Comparison of ENCODE assay signal across 8 cellular contexts in the genomic region with DNA sequence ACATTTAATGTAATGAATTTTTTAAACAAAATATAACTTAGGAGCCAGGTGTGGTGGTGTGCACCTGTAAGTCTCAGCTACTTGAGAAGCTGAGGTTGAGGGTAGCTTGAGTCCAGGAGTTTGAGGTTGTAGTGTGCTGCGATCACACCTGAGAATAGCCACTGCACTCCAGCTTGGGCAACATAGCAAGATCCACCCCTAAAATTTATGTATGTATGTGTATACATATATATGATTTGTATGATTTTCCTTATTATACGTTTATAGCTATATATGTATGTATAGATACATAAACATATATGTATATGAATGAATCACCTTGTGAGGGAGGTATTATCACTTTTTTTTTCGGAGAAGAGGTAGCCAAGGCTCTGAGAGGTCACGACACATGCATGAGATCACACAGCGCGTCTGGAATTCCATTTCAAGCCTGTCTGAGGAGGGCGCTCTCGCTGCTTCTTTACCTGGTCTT. TPM values are rescaled to one million over a fixed set of nuclear protein-coding genes. Genes with fewer than 3 reads are reported as not detected.
DNase-seq lines count a peak whose midpoint lies in the region; ATAC-seq and TF ChIP-seq lines count a peak whose summit lies in the region.

No MANE protein-coding gene starts in this region.

- no peak overlapping the region for H3K9ac ChIP-seq in endodermal cell (ENCODE audit: extremely low read depth, low read length, poor library complexity, severe bottlenecking)

- peak overlapping the region; percentile 70 for H3K4me3 ChIP-seq in endodermal cell (ENCODE audit: low read length)

- peak; percentile 81 for TF ChIP-seq CTCF in endodermal cell (conservative IDR thresholded peaks at IDR 0.05)
- TF ChIP-seq CTCF in nephron (IDR thresholded peaks at IDR 0.05; ENCODE audit: unreplicated experiment in 3 of 3), result peak; percentile 12 to 47 (median 19)

- no peak overlapping the region for H3K27ac Mint-ChIP-seq in endodermal cell
- no peak overlapping the region for H3K27ac Mint-ChIP-seq in nephron

- peaks cover 3% of the 10 kb centered on the region for H3K9me3 ChIP-seq in endodermal cell (ENCODE audit: control insufficient read depth, low read length)

- H3K9me3 Mint-ChIP-seq in endodermal cell (peaks cover 5% of the 10 kb centered on the region), nephron (no peaks in the 10 kb centered on the region)

- H3K4me1 Mint-ChIP-seq in endodermal cell, result no peaks in the 10 kb centered on the region
- no peaks in the 10 kb centered on the region for H3K4me1 Mint-ChIP-seq in nephron

- H3K36me3 Mint-ChIP-seq in endodermal cell (ENCODE audit: low read depth) (no peaks in the 10 kb centered on the region), nephron (ENCODE audit: low read depth) (no peaks in the 10 kb centered on the region)

- H3K36me3 ChIP-seq in endodermal cell (ENCODE audit: control insufficient read depth, insufficient read depth, low read length), result no peaks in the 10 kb centered on the region

- H3K4me1 ChIP-seq in endodermal cell (ENCODE audit: control insufficient read depth, insufficient read depth, low read length), result no peaks in the 10 kb centered on the region

- H3K27ac ChIP-seq in endodermal cell (ENCODE audit: low read depth, low read length), result no peak overlapping the region

- DNase-seq in NCI-H526 treated with DMSO at 0.1 percent for 48 hours (lab: John Stamatoyannopoulos, UW), result peak; percentile 14
- DNase-seq in NCI-H526 (lab: John Stamatoyannopoulos, UW), result no peak
- DNase-seq in T follicular helper cell (ENCODE audit: low read depth), result peak; percentile 31
- peak; percentile 93 for DNase-seq in endodermal cell
- no peak for DNase-seq in NCI-H1105 treated with DMSO at 0.1 percent for 48 hours (lab: John Stamatoyannopoulos, UW)
- no peak for DNase-seq in NCI-H446 (lab: John Stamatoyannopoulos, UW)

- 20 to 26% methylated on average over 5 to 7 of the region's 8 CpGs for WGBS in endodermal cell (ENCODE audit: insufficient coverage in 1 of 2, insufficient read length in 1 of 2), 2 experiments

- ATAC-seq in GM21423 (IDR thresholded peaks at IDR 0.05; ENCODE audit: unreplicated experiment), result no peak

- H3K27me3 Mint-ChIP-seq in endodermal cell (ENCODE audit: insufficient read depth) (peaks cover 79% of the 10 kb centered on the region), nephron (ENCODE audit: low read depth) (peaks cover 72% of the 10 kb centered on the region)

- H3K27me3 ChIP-seq in endodermal cell (ENCODE audit: control insufficient read depth, insufficient read depth, low read length, poor library complexity, severe bottlenecking), result peaks cover 83% of the 10 kb centered on the region

- H3K4me3 Mint-ChIP-seq in endodermal cell, result peak overlapping the region; percentile 38
- H3K4me3 Mint-ChIP-seq in nephron, result peak overlapping the region; percentile 68 to 70 (median 70)

RNA-seq across cellular contexts. Expression of a gene that starts 0.6 kb away (rescaled TPM):
- total RNA-seq in endodermal cell, result 1 to 10 TPM; 1.2 to 1.3 TPM
- polyA plus RNA-seq in endodermal cell (2013, experiment 1 of 2), result 0.21 TPM
- not detected for polyA plus RNA-seq in endodermal cell (2013, experiment 2 of 2)

RNA-seq across cellular contexts. Expression of a gene that starts 9.3 kb away (rescaled TPM):
- 10 to 100 TPM; 19.6 to 25.2 TPM for total RNA-seq in endodermal cell
- polyA plus RNA-seq in endodermal cell (2013, experiment 1 of 2), result 14.6 TPM
- polyA plus RNA-seq in endodermal cell (2013, experiment 2 of 2), result 14.7 TPM

RNA-seq across cellular contexts. Expression of a gene that starts 30.4 kb away (rescaled TPM):
- total RNA-seq in endodermal cell, result 10 to 100 TPM; 49.0 to 56.7 TPM
- polyA plus RNA-seq in endodermal cell (2013, experiment 1 of 2), result 44.7 TPM
- 40.8 TPM for polyA plus RNA-seq in endodermal cell (2013, experiment 2 of 2)

Comparison
In these comparisons a context has a peak if more than half of its experiments do, and no peak if none do; other contexts are left out.
1. DNase-seq: peak in NCI-H526 treated with DMSO at 0.1 percent for 48 hours (single experiment), T follicular helper cell (single experiment) and endodermal cell (single experiment); none in NCI-H526 (0 of 2), NCI-H1105 treated with DMSO at 0.1 percent for 48 hours (single experiment) and NCI-H446 (0 of 2).